ENCODE assay signal across 8 cellular contexts in the genomic region with DNA sequence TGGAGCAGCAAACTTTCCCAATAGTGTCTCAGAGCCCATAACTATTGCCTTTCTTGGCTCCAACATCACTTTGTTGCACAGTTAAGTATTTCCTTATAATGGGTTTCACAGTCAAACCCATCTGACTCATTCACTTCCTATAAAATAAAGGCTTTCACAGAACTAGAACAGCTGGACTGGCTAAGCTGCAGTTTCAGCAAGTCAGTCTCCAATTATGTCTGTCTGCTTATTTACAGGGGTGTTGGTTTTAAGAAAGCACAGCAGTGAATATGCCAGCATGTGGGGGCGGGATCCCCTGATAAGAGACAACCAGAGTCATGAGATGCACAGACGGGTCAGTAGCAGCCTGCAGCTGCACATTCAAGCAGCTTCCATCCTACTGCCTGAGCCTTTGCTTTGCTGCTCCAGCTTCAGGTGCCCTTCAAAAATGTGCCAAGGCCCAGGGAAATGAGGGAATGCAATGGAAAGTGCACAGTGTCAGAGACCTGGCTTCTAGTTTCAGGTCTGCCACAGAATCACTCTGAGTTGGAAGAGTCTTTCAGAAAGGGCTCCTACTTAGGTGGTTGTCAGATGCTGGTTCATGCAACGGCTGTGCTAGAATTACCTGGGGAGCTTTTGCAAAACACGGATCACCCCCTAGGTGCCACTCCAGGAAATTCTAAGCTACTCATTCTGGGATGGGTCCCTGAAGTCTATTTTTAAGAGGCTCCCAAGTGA. TPM values are rescaled to one million over a fixed set of nuclear protein-coding genes. Genes with fewer than 3 reads are reported as not detected.
DNase-seq lines count a peak whose midpoint lies in the region; ATAC-seq and TF ChIP-seq lines count a peak whose summit lies in the region.

No MANE protein-coding gene starts in this region.

- H3K4me1 ChIP-seq in A673 (ENCODE audit: insufficient read depth, low read length, poor library complexity, severe bottlenecking) (peaks cover 4% of the 10 kb centered on the region), Karpas-422 (ENCODE audit: low read length) (peaks cover 18% of the 10 kb centered on the region; the same call in 1 of the 2 replicates), HAP-1 (peaks cover 15% of the 10 kb centered on the region)

- TF ChIP-seq CTCF in A673 (conservative IDR thresholded peaks at IDR 0.05; ENCODE audit: low read depth, low read length), result no peak
- TF ChIP-seq CTCF in osteocyte (IDR thresholded peaks at IDR 0.05), result no peak

- no TSS peak for BruUV-seq in A673 (replicated peaks; lab: Mats Ljungman, UMichigan)

- peaks cover 45% of the 10 kb centered on the region for H3K36me3 Mint-ChIP-seq in osteocyte (ENCODE audit: unreplicated experiment)

- H3K9ac ChIP-seq in Karpas-422 (ENCODE audit: low read length), result no peak overlapping the region

- no peak overlapping the region for H3K4me2 ChIP-seq in Karpas-422 (ENCODE audit: low read depth, low read length, poor library complexity, severe bottlenecking)

- H3K36me3 ChIP-seq in A673 (ENCODE audit: insufficient read depth, low read length, poor library complexity, severe bottlenecking) (peaks cover 8% of the 10 kb centered on the region), Karpas-422 (ENCODE audit: insufficient read depth, low read length) (peaks cover 78% of the 10 kb centered on the region), HAP-1 (replicated peaks) (peaks cover 33% of the 10 kb centered on the region)

- intact Hi-C loops in A673 (cut with micrococcal nuclease; ENCODE audit: unreplicated experiment), result no loop called here
- intact Hi-C loops in left colon (cut with DNase I, micrococcal nuclease), result loop anchor here in 1 of 2 donors (10.0 kb wide), 1 partner anchor 145 kb away; the partner anchor contains the start of gene AZIN2

- DNase-seq in A673 (ENCODE audit: low spot score) (peak; percentile 81), Karpas-422 (no peak), astrocyte of the hippocampus (ENCODE audit: low read depth, low spot score) (peak; percentile 39), left colon (peak; percentile 61 to 70), osteocyte (ENCODE audit: extremely low spot score, unreplicated experiment) (no peak), HAP-1 (ENCODE audit: low spot score in 2 of 2) (no peak), HT-29 (ENCODE audit: low spot score) (no peak)

- CTCF ChIA-PET in A673 (lab: Charles Lee), result no interaction called here

- in situ Hi-C loops in HAP-1 (cut with MboI; ENCODE audit: low sequenced_read_pairs), result loop anchor here (10.0 kb wide), 1 partner anchor 145 kb away; the partner anchor contains the start of gene AZIN2

- H3K27me3 Mint-ChIP-seq in osteocyte (ENCODE audit: unreplicated experiment), result no peaks in the 10 kb centered on the region

- ATAC-seq in left colon (peak; percentile 68), HG03442 (IDR thresholded peaks at IDR 0.05; ENCODE audit: unreplicated experiment) (no peak)

- no peaks in the 10 kb centered on the region for H4K20me1 ChIP-seq in Karpas-422 (ENCODE audit: insufficient read depth, low read depth, low read length)

- no peak overlapping the region for H3K27ac Mint-ChIP-seq in osteocyte (ENCODE audit: unreplicated experiment)

- no peak overlapping the region for H3K4me3 Mint-ChIP-seq in osteocyte (ENCODE audit: unreplicated experiment)

- H3K9me2 ChIP-seq in Karpas-422 (replicated peaks; ENCODE audit: insufficient read depth, low read length), result no peaks in the 10 kb centered on the region

- no peaks in the 10 kb centered on the region for H3K9me3 ChIP-seq in A673 (ENCODE audit: low read depth, low read length, poor library complexity, severe bottlenecking)
- H3K9me3 ChIP-seq in Karpas-422 (ENCODE audit: low read length), result no peaks in the 10 kb centered on the region
- no peaks in the 10 kb centered on the region for H3K9me3 ChIP-seq in HAP-1

- POLR2A ChIA-PET in A673 (lab: Charles Lee; ENCODE audit: low non-redundant PET), result no interaction called here

- no peak overlapping the region for H3K4me3 ChIP-seq in A673 (ENCODE audit: low read depth, low read length, poor library complexity, severe bottlenecking)
- H3K4me3 ChIP-seq in Karpas-422 (ENCODE audit: low read length), result no peak overlapping the region
- no peak overlapping the region for H3K4me3 ChIP-seq in HAP-1

- peaks cover 38% of the 10 kb centered on the region for H3K79me2 ChIP-seq in Karpas-422 (ENCODE audit: low read length)

- H3K27ac ChIP-seq in A673 (ENCODE audit: low read depth, low read length, poor library complexity, severe bottlenecking), result no peak overlapping the region
- H3K27ac ChIP-seq in Karpas-422 (ENCODE audit: low read length), result peak overlapping the region; percentile 61

- no peaks in the 10 kb centered on the region for H3K27me3 ChIP-seq in A673 (replicated peaks; ENCODE audit: insufficient read depth, low read depth, low read length, poor library complexity)
- no peaks in the 10 kb centered on the region for H3K27me3 ChIP-seq in Karpas-422 (ENCODE audit: low read length)
- H3K27me3 ChIP-seq in HAP-1 (ENCODE audit: low read depth), result no peaks in the 10 kb centered on the region

- peaks cover 3% of the 10 kb centered on the region for H3K4me1 Mint-ChIP-seq in osteocyte (ENCODE audit: unreplicated experiment)

- no peaks in the 10 kb centered on the region for H3K9me3 Mint-ChIP-seq in osteocyte (ENCODE audit: unreplicated experiment)

- no peak overlapping the region for H2AFZ ChIP-seq in Karpas-422 (ENCODE audit: low read length)

RNA-seq across cellular contexts. Expression of gene RNF19B, which starts 24.8 kb away (rescaled TPM):
- total RNA-seq in A673 (2021) (14.3 and 14.5 TPM in 2 replicates), left colon (10 to 100 TPM; 64.1 to 77.3 TPM), osteocyte (12.6 and 15.3 TPM in 2 replicates)
- total RNA-seq in Karpas-422 (2014; rRNA removed; shearing (Covaris generic); ENCODE audit: low replicate concordance), result 86.1 and 160 TPM in 2 replicates
- total RNA-seq in HT-29 (2014; rRNA removed; shearing (Covaris generic)), result 15.8 and 19.2 TPM in 2 replicates

RNA-seq across cellular contexts. Expression of gene TMEM54, which starts 38.6 kb away (rescaled TPM):
- total RNA-seq in A673 (2021) (3.2 and 4.8 TPM in 2 replicates), left colon (100 to 1,000 TPM; 739 to 855 TPM), osteocyte (7.3 and 9.8 TPM in 2 replicates)
- 1.1 and 4.9 TPM in 2 replicates for total RNA-seq in Karpas-422 (2014; rRNA removed; shearing (Covaris generic); ENCODE audit: low replicate concordance)
- total RNA-seq in HT-29 (2014; rRNA removed; shearing (Covaris generic)), result 789 and 818 TPM in 2 replicates

RNA-seq across cellular contexts. Expression of gene HPCA, which starts 53.5 kb away (rescaled TPM):
- 0.69 and 0.98 TPM in 2 replicates for total RNA-seq in A673 (2021)
- not detected in 2 replicates for total RNA-seq in Karpas-422 (2014; rRNA removed; shearing (Covaris generic); ENCODE audit: low replicate concordance)
- total RNA-seq in left colon, result 1 to 10 TPM; 1.5 to 1.9 TPM
- total RNA-seq in osteocyte, result not detected in 2 replicates
- 0.79 and 2.4 TPM in 2 replicates for total RNA-seq in HT-29 (2014; rRNA removed; shearing (Covaris generic))

Comparison
In these comparisons a context has a peak if more than half of its experiments do, and no peak if none do; other contexts are left out.
1. DNase-seq: peak in A673 (single experiment), astrocyte of the hippocampus (single experiment) and left colon (2 of 2); none in Karpas-422 (single experiment), osteocyte (single experiment), HAP-1 (0 of 2) and HT-29 (single experiment).
2. RNA of gene TMEM54, which starts 38.6 kb away (total RNA-seq): 739 to 855 TPM in left colon and 789 to 818 TPM in HT-29; 7.3 to 9.8 TPM in osteocyte, 3.2 to 4.8 TPM in A673 and 1.1 to 4.9 TPM in Karpas-422; every median in the first group is over 10 times any median in the second.